In genomic region chr6:63546236-63546635, GRCh38 we compare ENCODE assay signal across 27 cellular contexts.
"Had no signal": no experiment of that assay in that cellular context is flagged by ENCODE, and none has a peak within 500 bp of the region (broad histone marks: within the 10 kb centered on the region; RNA-seq: fewer than 3 reads in every experiment).

No MANE protein-coding gene starts in this region.

- DNase-seq: colonic mucosa; cortex of kidney; dermis blood vessel endothelial cell; dorsolateral prefrontal cortex; effector CD4-positive, alpha-beta T cell; effector CD8-positive, alpha-beta T cell; effector memory CD4-positive, alpha-beta T cell; effector memory CD8-positive, alpha-beta T cell; endodermal cell; erythroblast; esophagus squamous epithelium; foreskin fibroblast; foreskin keratinocyte; foreskin melanocyte; gastrocnemius medialis; glutamatergic neuron; head of caudate nucleus; heart left ventricle; heart right ventricle had no signal

- H3K27me3 ChIP-seq: colonic mucosa, dorsolateral prefrontal cortex, esophagus muscularis mucosa, esophagus squamous epithelium, foreskin keratinocyte, gastrocnemius medialis, gastroesophageal sphincter, heart right ventricle had no signal

- FAIRE-seq: endometrium, endothelial cell of umbilical vein, frontal cortex had no signal

- H3K36me3 ChIP-seq: colonic mucosa, esophagus muscularis mucosa, esophagus squamous epithelium, gastrocnemius medialis, gastroesophageal sphincter, heart left ventricle, heart right ventricle had no signal

- H3K27ac ChIP-seq: colonic mucosa, coronary artery, dorsolateral prefrontal cortex, epithelial cell of prostate, esophagus muscularis mucosa, esophagus squamous epithelium, foreskin keratinocyte, gastrocnemius medialis, gastroesophageal sphincter, heart left ventricle, heart right ventricle had no signal

- H3K9me3 ChIP-seq: colonic mucosa, esophagus muscularis mucosa, esophagus squamous epithelium, gastrocnemius medialis, gastroesophageal sphincter, heart left ventricle, heart right ventricle had no signal

- H3K4me1 ChIP-seq: colonic mucosa, esophagus muscularis mucosa, esophagus squamous epithelium, foreskin keratinocyte, gastrocnemius medialis, gastroesophageal sphincter, heart left ventricle, heart right ventricle had no signal

- ATAC-seq: effector memory CD8-positive, alpha-beta T cell; esophagus mucosa; foreskin keratinocyte; gastrocnemius medialis; gastroesophageal sphincter; heart left ventricle; heart right ventricle had no signal

- H3K4me3 ChIP-seq: colonic mucosa, coronary artery, dorsolateral prefrontal cortex, esophagus muscularis mucosa, esophagus squamous epithelium, gastrocnemius medialis, gastroesophageal sphincter, heart left ventricle, heart right ventricle had no signal
